ENCODE assay signal across 8 cellular contexts in the genomic region with DNA sequence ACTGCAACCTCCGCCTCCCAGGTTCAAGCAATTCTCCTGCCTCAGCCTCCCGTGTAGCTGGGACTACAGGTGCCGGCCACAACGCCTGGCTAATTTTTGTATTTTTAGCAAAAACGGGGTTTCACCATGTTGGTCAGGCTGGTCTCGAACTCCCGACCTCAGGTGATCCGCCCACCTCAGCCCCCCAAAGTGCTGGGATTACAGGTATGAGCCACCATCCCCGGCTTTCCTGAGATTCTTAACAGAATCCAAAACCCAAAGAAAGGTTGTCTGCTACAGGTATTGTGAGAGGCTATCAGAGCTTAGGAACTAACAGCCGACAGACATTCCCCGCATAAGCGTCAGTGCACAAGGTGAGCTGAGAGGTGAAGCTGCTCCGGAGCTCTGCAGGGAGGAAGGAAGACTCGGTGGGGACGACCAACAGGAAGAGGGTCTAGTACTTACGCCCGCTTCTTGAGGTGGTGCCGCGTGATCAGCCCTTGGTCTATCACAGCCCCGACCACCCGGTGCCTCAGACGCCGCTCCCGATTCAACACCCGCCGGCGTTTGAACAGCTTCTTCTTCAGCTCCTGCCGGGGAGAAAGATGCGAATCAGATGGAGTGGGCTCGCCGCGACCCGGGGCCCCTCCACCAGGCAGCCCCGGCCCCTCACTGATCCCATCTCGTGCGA. TPM values are rescaled to one million over a fixed set of nuclear protein-coding genes. Genes with fewer than 3 reads are reported as not detected.
A peak's percentile ranks its signal among the peaks of the same experiment; 100 is the strongest.
DNase-seq lines count a peak whose midpoint lies in the region; ATAC-seq and TF ChIP-seq lines count a peak whose summit lies in the region.

No MANE protein-coding gene starts in this region.

- H3K4me1 Mint-ChIP-seq in activated T-helper 2 cell treated with anti-CD3 and anti-CD28 coated beads, Interferon-gamma antibody, Interleukin-2, Interleukin-4, amounts not matched to agents 10 μg/mL and 5 μg/mL and 100 μg/mL, durations not matched to agents 14 hours and 24 hours and 36 hours (ENCODE audit: low read depth), result peaks cover 25% of the 10 kb centered on the region
- H3K4me1 Mint-ChIP-seq in osteocyte (ENCODE audit: unreplicated experiment), result peaks cover 25% of the 10 kb centered on the region

- intact Hi-C loops in activated T-helper 2 cell treated with anti-CD3 and anti-CD28 coated beads, Interferon-gamma antibody, Interleukin-2, Interleukin-4, amounts not matched to agents 10 μg/mL and 5 μg/mL and 100 μg/mL, durations not matched to agents 14 hours and 24 hours and 36 hours (cut with micrococcal nuclease), result loop anchor here (1.0 to 2.0 kb wide), 4 partner anchors 8 to 74 kb away; a partner anchor contains a TSS

- TF ChIP-seq CTCF in gastroesophageal sphincter (IDR thresholded peaks at IDR 0.05), result no peak
- TF ChIP-seq CTCF in osteocyte (IDR thresholded peaks at IDR 0.05), result no peak

- DNase-seq in NCI-H510A treated with DMSO at 0.1 percent for 48 hours (lab: John Stamatoyannopoulos, UW) (peak; percentile 74), osteocyte (ENCODE audit: extremely low spot score, unreplicated experiment) (no peak), ecto neural progenitor cell (ENCODE audit: low spot score) (no peak)
- peak; percentile 47 for DNase-seq in activated T-helper 2 cell treated with anti-CD3 and anti-CD28 coated beads, Interferon-gamma antibody, Interleukin-2, Interleukin-4, amounts not matched to agents 10 μg/mL and 5 μg/mL and 100 μg/mL, durations not matched to agents 14 hours and 24 hours and 36 hours (ENCODE audit: low spot score)

- TF ChIP-seq POLR2A in gastroesophageal sphincter (IDR thresholded peaks at IDR 0.05), result no peak

- peaks cover 59% of the 10 kb centered on the region for H3K36me3 Mint-ChIP-seq in activated T-helper 2 cell treated with anti-CD3 and anti-CD28 coated beads, Interferon-gamma antibody, Interleukin-2, Interleukin-4, amounts not matched to agents 10 μg/mL and 5 μg/mL and 100 μg/mL, durations not matched to agents 14 hours and 24 hours and 36 hours (ENCODE audit: low read depth)
- peaks cover 10% of the 10 kb centered on the region for H3K36me3 Mint-ChIP-seq in osteocyte (ENCODE audit: unreplicated experiment)

- peak overlapping the region; percentile 97 for H3K4me3 Mint-ChIP-seq in activated T-helper 2 cell treated with anti-CD3 and anti-CD28 coated beads, Interferon-gamma antibody, Interleukin-2, Interleukin-4, amounts not matched to agents 10 μg/mL and 5 μg/mL and 100 μg/mL, durations not matched to agents 14 hours and 24 hours and 36 hours (ENCODE audit: low read depth)
- H3K4me3 Mint-ChIP-seq in osteocyte (ENCODE audit: unreplicated experiment), result peak overlapping the region; percentile 91

- peak overlapping the region; percentile 97 for H3K9ac ChIP-seq in BLaER1

- H3K27ac ChIP-seq in BLaER1 (peak overlapping the region; percentile 92), gastroesophageal sphincter (peak overlapping the region; percentile 77 to 96 (median 94))

- H3K4me1 ChIP-seq in BLaER1 (peaks cover 40% of the 10 kb centered on the region), gastroesophageal sphincter (peaks cover 5 to 49% (median 19%) of the 10 kb centered on the region in 3 donors)

- H3K36me3 ChIP-seq in BLaER1 (peaks cover 51% of the 10 kb centered on the region), gastroesophageal sphincter (peaks cover 0 to 29% of the 10 kb centered on the region in 2 donors)

- H3K27ac Mint-ChIP-seq in activated T-helper 2 cell treated with anti-CD3 and anti-CD28 coated beads, Interferon-gamma antibody, Interleukin-2, Interleukin-4, amounts not matched to agents 10 μg/mL and 5 μg/mL and 100 μg/mL, durations not matched to agents 14 hours and 24 hours and 36 hours, result peak overlapping the region; percentile 78
- peak overlapping the region; percentile 96 for H3K27ac Mint-ChIP-seq in osteocyte (ENCODE audit: unreplicated experiment)

- no peaks in the 10 kb centered on the region for H3K9me3 ChIP-seq in BLaER1
- H3K9me3 ChIP-seq in gastroesophageal sphincter, result no peaks in the 10 kb centered on the region

- no peaks in the 10 kb centered on the region for H3K9me3 Mint-ChIP-seq in activated T-helper 2 cell treated with anti-CD3 and anti-CD28 coated beads, Interferon-gamma antibody, Interleukin-2, Interleukin-4, amounts not matched to agents 10 μg/mL and 5 μg/mL and 100 μg/mL, durations not matched to agents 14 hours and 24 hours and 36 hours
- no peaks in the 10 kb centered on the region for H3K9me3 Mint-ChIP-seq in osteocyte (ENCODE audit: unreplicated experiment)

- H3K4me2 ChIP-seq in BLaER1, result peak overlapping the region; percentile 73

- H3K27me3 ChIP-seq in BLaER1 (no peaks in the 10 kb centered on the region), gastroesophageal sphincter (no peaks in the 10 kb centered on the region)

- peak; percentile 12 for ATAC-seq in GM18873 (IDR thresholded peaks at IDR 0.05; ENCODE audit: low FRiP score, unreplicated experiment)
- peak; percentile 25 for ATAC-seq in HG03108 (IDR thresholded peaks at IDR 0.05; ENCODE audit: unreplicated experiment)
- peak; percentile 47 for ATAC-seq in gastroesophageal sphincter

- no peak for TF ChIP-seq EP300 in gastroesophageal sphincter (IDR thresholded peaks at IDR 0.05)

- H3K4me3 ChIP-seq in BLaER1 (peak overlapping the region; percentile 96), gastroesophageal sphincter (peak overlapping the region; percentile 71 to 87)

- WGBS in gastroesophageal sphincter (ENCODE audit: low coverage in 1 of 2), 2 donors, result 6 to 17% methylated on average over 3 to 8 of the region's 36 CpGs

- no peaks in the 10 kb centered on the region for H3K27me3 Mint-ChIP-seq in activated T-helper 2 cell treated with anti-CD3 and anti-CD28 coated beads, Interferon-gamma antibody, Interleukin-2, Interleukin-4, amounts not matched to agents 10 μg/mL and 5 μg/mL and 100 μg/mL, durations not matched to agents 14 hours and 24 hours and 36 hours (ENCODE audit: low read depth)
- no peaks in the 10 kb centered on the region for H3K27me3 Mint-ChIP-seq in osteocyte (ENCODE audit: unreplicated experiment)

- H4K20me1 ChIP-seq in BLaER1, result peaks cover 16% of the 10 kb centered on the region

RNA-seq across cellular contexts. Expression of a gene that starts 0.5 kb away (rescaled TPM):
- 118 and 130 TPM in 2 replicates for total RNA-seq in activated T-helper 2 cell treated with anti-CD3 and anti-CD28 coated beads, Interferon-gamma antibody, Interleukin-2, Interleukin-4, amounts not matched to agents 10 μg/mL and 5 μg/mL and 100 μg/mL, durations not matched to agents 14 hours and 24 hours and 36 hours
- total RNA-seq in gastroesophageal sphincter (10 to 100 TPM; 19.3 to 39.5 (median 26.8) TPM), osteocyte (53.6 and 56.3 TPM in 2 replicates)

RNA-seq across cellular contexts. Expression of a gene that starts 0.6 kb away (rescaled TPM):
- 45.4 and 47.2 TPM in 2 replicates for total RNA-seq in activated T-helper 2 cell treated with anti-CD3 and anti-CD28 coated beads, Interferon-gamma antibody, Interleukin-2, Interleukin-4, amounts not matched to agents 10 μg/mL and 5 μg/mL and 100 μg/mL, durations not matched to agents 14 hours and 24 hours and 36 hours
- total RNA-seq in gastroesophageal sphincter (10 to 100 TPM in 1 of 4 donors, 1 to 10 TPM in 3; 2.0 to 18.6 (median 7.3) TPM), osteocyte (19.4 and 27.3 TPM in 2 replicates)

RNA-seq across cellular contexts. Expression of a gene that starts 6.9 kb away (rescaled TPM):
- total RNA-seq in activated T-helper 2 cell treated with anti-CD3 and anti-CD28 coated beads, Interferon-gamma antibody, Interleukin-2, Interleukin-4, amounts not matched to agents 10 μg/mL and 5 μg/mL and 100 μg/mL, durations not matched to agents 14 hours and 24 hours and 36 hours, result 8.0 and 9.5 TPM in 2 replicates
- 10 to 100 TPM in 1 of 4 donors, 1 to 10 TPM in 3; 7.3 to 10.1 (median 8.4) TPM for total RNA-seq in gastroesophageal sphincter
- total RNA-seq in osteocyte, result 6.3 and 6.8 TPM in 2 replicates

RNA-seq across cellular contexts. Expression of a gene that starts 7.5 kb away (rescaled TPM):
- total RNA-seq in activated T-helper 2 cell treated with anti-CD3 and anti-CD28 coated beads, Interferon-gamma antibody, Interleukin-2, Interleukin-4, amounts not matched to agents 10 μg/mL and 5 μg/mL and 100 μg/mL, durations not matched to agents 14 hours and 24 hours and 36 hours, result 21.4 and 21.7 TPM in 2 replicates
- total RNA-seq in gastroesophageal sphincter, result 1 to 10 TPM; 1.2 to 3.9 (median 2.2) TPM
- 7.3 and 9.1 TPM in 2 replicates for total RNA-seq in osteocyte

RNA-seq across cellular contexts. Expression of a gene that starts 11.4 kb away (rescaled TPM):
- total RNA-seq in activated T-helper 2 cell treated with anti-CD3 and anti-CD28 coated beads, Interferon-gamma antibody, Interleukin-2, Interleukin-4, amounts not matched to agents 10 μg/mL and 5 μg/mL and 100 μg/mL, durations not matched to agents 14 hours and 24 hours and 36 hours, result 35.2 and 35.7 TPM in 2 replicates
- 10 to 100 TPM; 12.6 to 19.0 (median 14.5) TPM for total RNA-seq in gastroesophageal sphincter
- 20.5 and 24.0 TPM in 2 replicates for total RNA-seq in osteocyte

Comparison
In these comparisons a context has a peak if more than half of its experiments do, and no peak if none do; other contexts are left out.
1. DNase-seq: peak in NCI-H510A treated with DMSO at 0.1 percent for 48 hours (single experiment) and activated T-helper 2 cell treated with anti-CD3 and anti-CD28 coated beads, Interferon-gamma antibody, Interleukin-2, Interleukin-4, amounts not matched to agents 10 μg/mL and 5 μg/mL and 100 μg/mL, durations not matched to agents 14 hours and 24 hours and 36 hours (single experiment); none in osteocyte (single experiment) and ecto neural progenitor cell (single experiment).
2. Peak in every context shown above with its lines, with median percentiles within 50 percentile points of each other: ATAC-seq.